In the genomic region with DNA sequence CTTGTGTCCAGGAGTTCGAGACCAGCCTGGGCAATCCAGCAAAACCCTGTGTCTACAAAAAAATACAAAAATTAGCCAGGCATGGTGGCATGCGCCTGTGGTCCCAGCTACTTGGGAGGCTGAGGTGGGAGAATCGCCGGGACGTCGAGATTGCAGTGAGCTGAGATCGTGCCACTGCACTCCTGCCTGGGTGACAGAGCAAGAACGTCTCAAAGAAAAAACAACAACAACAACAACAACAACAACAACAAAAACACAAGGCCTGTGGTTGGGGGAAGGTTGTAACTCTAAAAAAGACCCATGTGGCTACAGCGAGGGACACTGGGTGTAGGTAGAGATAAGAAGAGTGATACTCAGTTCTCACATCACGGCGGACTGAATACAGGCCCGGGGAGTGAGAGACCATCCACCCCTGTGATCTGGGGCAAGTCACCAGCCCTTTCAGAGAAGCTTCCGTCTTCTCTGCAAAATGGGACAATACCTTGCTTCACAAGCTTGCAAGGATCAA, we compare ENCODE assay signal across 1 cellular context.
TF ChIP-seq lines count a peak whose summit lies in the region.

No MANE protein-coding gene starts in this region.

TF ChIP-seq in endothelial cell of umbilical vein, 7 proteins besides CTCF, POLR2A, EP300 and RAD21 (continued from another document):
- TF ChIP-seq GATA2 (IDR thresholded peaks at IDR 0.05; ENCODE audit: insufficient read depth, insufficient read length, low read depth, low read length) (no peak), FOS (IDR thresholded peaks at IDR 0.05; ENCODE audit: borderline replicate concordance, insufficient read depth, low read length) (no peak), JUN (IDR thresholded peaks at IDR 0.05; ENCODE audit: borderline replicate concordance, insufficient read depth, insufficient read length, low read depth) (no peak), EZH2 (IDR thresholded peaks at IDR 0.05; ENCODE audit: borderline replicate concordance, low read depth, low read length, severe bottlenecking) (no peak), POLR2AphosphoS5 (IDR thresholded peaks at IDR 0.05; ENCODE audit: insufficient read depth, low read depth, low read length) (no peak)
- TF ChIP-seq, protein P1, sequence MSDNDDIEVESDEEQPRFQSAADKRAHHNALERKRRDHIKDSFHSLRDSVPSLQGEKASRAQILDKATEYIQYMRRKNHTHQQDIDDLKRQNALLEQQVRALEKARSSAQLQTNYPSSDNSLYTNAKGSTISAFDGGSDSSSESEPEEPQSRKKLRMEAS (IDR thresholded peaks at IDR 0.05; ENCODE audit: insufficient read depth, insufficient read length): no peak
TF ChIP-seq in endothelial cell of umbilical vein: peak in this region for 0.
